Comparison of ENCODE assay signal across 14 cellular contexts in genomic region chr7:34869016-34869415, GRCh38.
DNase-seq lines count a peak whose midpoint lies in the region; ATAC-seq and TF ChIP-seq lines count a peak whose summit lies in the region.
"Had no signal": no experiment of that assay in that cellular context is flagged by ENCODE, and none has a peak within 500 bp of the region (broad histone marks: within the 10 kb centered on the region; RNA-seq: fewer than 3 reads in every experiment).

No MANE protein-coding gene starts in this region.

- H3K27me3 ChIP-seq in esophagus muscularis mucosa (no peaks in the 10 kb centered on the region), layer of hippocampus (ENCODE audit: control insufficient read depth, insufficient read depth, low read length) (no peaks in the 10 kb centered on the region)

- H3K27ac ChIP-seq in esophagus muscularis mucosa (replicated peaks in 1 of 4) = no peak overlapping the region
- H3K27ac ChIP-seq in layer of hippocampus (ENCODE audit: low read depth, low read length) = peak overlapping the region; percentile 23
- H3K27ac ChIP-seq: KMS-11 had no signal

- peaks cover 0 to 14% (median 5%) of the 10 kb centered on the region in 4 donors for H3K9me3 ChIP-seq in esophagus muscularis mucosa

- TF ChIP-seq EP300 in esophagus muscularis mucosa (IDR thresholded peaks at IDR 0.05) = no peak

- POLR2A ChIA-PET in activated CD4-positive, alpha-beta memory T cell treated with anti-CD3 and anti-CD28 coated beads for 36 hours (lab: Charles Lee) = no interaction called here

- no peak for TF ChIP-seq CTCF in esophagus muscularis mucosa (IDR thresholded peaks at IDR 0.05)

- intact Hi-C loops in esophagus muscularis mucosa (cut with DNase I) (no loop called here), posterior cingulate gyrus (cut with DNase I) (no loop called here)
- intact Hi-C loops in activated CD4-positive, alpha-beta memory T cell treated with anti-CD3 and anti-CD28 coated beads for 36 hours (cut with micrococcal nuclease) = no loop called here

- H3K4me1 ChIP-seq in esophagus muscularis mucosa = no peaks in the 10 kb centered on the region

- no peaks in the 10 kb centered on the region for H3K4me1 Mint-ChIP-seq in activated CD4-positive, alpha-beta memory T cell treated with anti-CD3 and anti-CD28 coated beads for 36 hours (ENCODE audit: low read depth)
- no peaks in the 10 kb centered on the region for H3K4me1 Mint-ChIP-seq in stimulated activated naive B cell treated with anti-CD40 and anti-IgM and Interleukin-4, amounts not matched to agents 10 μg/mL and 1 μg/mL and 100 μg/mL, for 72 hours
- H3K4me1 Mint-ChIP-seq: CD4-positive, alpha-beta memory T cell had no signal

- H3K27me3 Mint-ChIP-seq in activated CD4-positive, alpha-beta memory T cell treated with anti-CD3 and anti-CD28 coated beads for 36 hours = peaks cover 3% of the 10 kb centered on the region
- H3K27me3 Mint-ChIP-seq in stimulated activated naive B cell treated with anti-CD40 and anti-IgM and Interleukin-4, amounts not matched to agents 10 μg/mL and 1 μg/mL and 100 μg/mL, for 72 hours = no peaks in the 10 kb centered on the region

- no peak for TF ChIP-seq POLR2A in esophagus muscularis mucosa (IDR thresholded peaks at IDR 0.05; ENCODE audit: low read depth)

- DNase-seq in RPMI7951 (ENCODE audit: low read depth) = peak; percentile 15
- DNase-seq in esophagus muscularis mucosa (ENCODE audit: extremely low spot score) = peak; percentile 31
- DNase-seq in posterior cingulate gyrus = peak in 6 of 10 donors; percentile 12 to 78 (median 34)
- DNase-seq in activated CD4-positive, alpha-beta memory T cell treated with anti-CD3 and anti-CD28 coated beads for 36 hours = no peak
- no peak for DNase-seq in activated T-cell treated with anti-CD3 and anti-CD28 coated beads, Interleukin-2, amount 50 U/mL, for 48 hours
- DNase-seq in stimulated activated naive B cell treated with anti-CD40 and anti-IgM and Interleukin-4, amounts not matched to agents 10 μg/mL and 1 μg/mL and 100 μg/mL, for 72 hours = no peak
- DNase-seq: CD4-positive, alpha-beta memory T cell; MV-4-11; NCI-H1694 treated with DMSO at 0.1 percent for 48 hours had no signal

- H3K9me3 Mint-ChIP-seq in activated CD4-positive, alpha-beta memory T cell treated with anti-CD3 and anti-CD28 coated beads for 36 hours = peaks cover 5% of the 10 kb centered on the region
- H3K9me3 Mint-ChIP-seq in stimulated activated naive B cell treated with anti-CD40 and anti-IgM and Interleukin-4, amounts not matched to agents 10 μg/mL and 1 μg/mL and 100 μg/mL, for 72 hours = peaks cover 10 to 21% of the 10 kb centered on the region in 2 donors

- no peak overlapping the region for H3K4me3 ChIP-seq in esophagus muscularis mucosa
- H3K4me3 ChIP-seq: GM12878 had no signal

- H3K4me3 Mint-ChIP-seq in activated CD4-positive, alpha-beta memory T cell treated with anti-CD3 and anti-CD28 coated beads for 36 hours = no peak overlapping the region
- H3K4me3 Mint-ChIP-seq in stimulated activated naive B cell treated with anti-CD40 and anti-IgM and Interleukin-4, amounts not matched to agents 10 μg/mL and 1 μg/mL and 100 μg/mL, for 72 hours = no peak overlapping the region
- H3K4me3 Mint-ChIP-seq: CD4-positive, alpha-beta memory T cell had no signal

- H3K27ac Mint-ChIP-seq in activated CD4-positive, alpha-beta memory T cell treated with anti-CD3 and anti-CD28 coated beads for 36 hours = no peak overlapping the region
- no peak overlapping the region for H3K27ac Mint-ChIP-seq in stimulated activated naive B cell treated with anti-CD40 and anti-IgM and Interleukin-4, amounts not matched to agents 10 μg/mL and 1 μg/mL and 100 μg/mL, for 72 hours
- H3K27ac Mint-ChIP-seq: CD4-positive, alpha-beta memory T cell had no signal

- CTCF ChIA-PET in activated CD4-positive, alpha-beta memory T cell treated with anti-CD3 and anti-CD28 coated beads for 36 hours (lab: Charles Lee) = no interaction called here

- ATAC-seq in stimulated activated naive B cell treated with anti-CD40 and anti-IgM and Interleukin-4, amounts not matched to agents 10 μg/mL and 1 μg/mL and 100 μg/mL, for 72 hours (replicated peaks) = no peak
- no peak for ATAC-seq in HG03521 (IDR thresholded peaks at IDR 0.05; ENCODE audit: unreplicated experiment)
- ATAC-seq: GM12878, Panc1 had no signal

- 81% methylated on average over 6 of the region's 6 CpGs for WGBS in esophagus muscularis mucosa

- no peaks in the 10 kb centered on the region for H3K36me3 ChIP-seq in esophagus muscularis mucosa

- H3K36me3 Mint-ChIP-seq in activated CD4-positive, alpha-beta memory T cell treated with anti-CD3 and anti-CD28 coated beads for 36 hours = no peaks in the 10 kb centered on the region
- no peaks in the 10 kb centered on the region for H3K36me3 Mint-ChIP-seq in stimulated activated naive B cell treated with anti-CD40 and anti-IgM and Interleukin-4, amounts not matched to agents 10 μg/mL and 1 μg/mL and 100 μg/mL, for 72 hours
- H3K36me3 Mint-ChIP-seq: CD4-positive, alpha-beta memory T cell had no signal

Comparison
In these comparisons a context has a peak if more than half of its experiments do, and no peak if none do; other contexts are left out.
1. DNase-seq: peak in RPMI7951 (single experiment), esophagus muscularis mucosa (single experiment) and posterior cingulate gyrus (6 of 10); none in activated CD4-positive, alpha-beta memory T cell treated with anti-CD3 and anti-CD28 coated beads for 36 hours (single experiment), activated T-cell treated with anti-CD3 and anti-CD28 coated beads, Interleukin-2, amount 50 U/mL, for 48 hours (0 of 2) and stimulated activated naive B cell treated with anti-CD40 and anti-IgM and Interleukin-4, amounts not matched to agents 10 μg/mL and 1 μg/mL and 100 μg/mL, for 72 hours (single experiment).